ENCODE assay signal across 1 cellular context in the genomic region with DNA sequence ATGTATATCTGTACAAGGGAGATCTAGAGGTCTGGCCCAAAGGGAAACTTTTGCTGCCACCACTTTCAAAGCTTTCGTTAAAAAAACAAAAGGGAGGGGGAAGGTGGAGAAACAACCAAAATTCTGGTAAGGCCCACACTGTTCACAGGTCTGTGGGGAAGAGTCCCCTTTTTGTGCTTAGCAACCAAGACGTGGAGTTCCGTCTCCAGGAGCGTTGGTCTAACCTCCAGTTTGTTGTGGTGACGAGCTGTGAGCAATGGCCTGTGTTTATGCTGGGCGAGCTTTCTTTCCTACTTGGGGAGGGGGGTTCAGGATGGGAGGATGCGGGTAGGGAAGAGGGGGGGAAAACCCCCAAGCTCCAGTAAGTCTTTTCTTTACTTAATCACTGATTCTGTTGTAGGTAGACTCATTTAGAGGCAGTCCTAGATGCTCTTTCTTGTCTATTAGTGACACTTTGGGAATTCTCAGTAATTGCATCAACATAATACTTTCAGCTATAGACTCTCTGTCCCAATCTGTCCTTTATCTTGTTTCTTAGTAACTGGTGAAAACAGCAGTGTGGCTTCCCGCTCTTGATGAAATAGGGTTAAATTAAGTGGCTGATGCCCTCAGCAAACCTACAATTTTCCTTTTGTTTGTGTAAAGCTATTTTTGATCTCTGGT.
TF ChIP-seq lines count a peak whose summit lies in the region.

No MANE protein-coding gene starts in this region.

TF ChIP-seq in HEK293, 187 proteins besides CTCF, POLR2A, EP300 and RAD21 (continued from another document):
- TF ChIP-seq ZNF398 (tag by site-specific recombination; IDR thresholded peaks at IDR 0.05) (peak; percentile 89), ZNF292 (tag by site-specific recombination; IDR thresholded peaks at IDR 0.05; ENCODE audit: borderline replicate concordance, low read depth) (no peak), ZNF596 (tag by site-specific recombination; IDR thresholded peaks at IDR 0.05) (no peak), ZFP69B (tag by site-specific recombination; IDR thresholded peaks at IDR 0.05) (0 out of 2 replicates have a peak, but pooled peaks have one; percentile 48), ZNF366 (tag by site-specific recombination; conservative IDR thresholded peaks at IDR 0.05) (0 out of 2 replicates have a peak, but pooled peaks have one; percentile 33), SP7 (tag by site-specific recombination; IDR thresholded peaks at IDR 0.05) (peak; percentile 86), AEBP2 (tag by site-specific recombination; IDR thresholded peaks at IDR 0.05; ENCODE audit: borderline replicate concordance) (no peak), ZNF214 (tag by site-specific recombination; IDR thresholded peaks at IDR 0.05; ENCODE audit: borderline replicate concordance) (no peak)
- TF ChIP-seq, protein P1, sequence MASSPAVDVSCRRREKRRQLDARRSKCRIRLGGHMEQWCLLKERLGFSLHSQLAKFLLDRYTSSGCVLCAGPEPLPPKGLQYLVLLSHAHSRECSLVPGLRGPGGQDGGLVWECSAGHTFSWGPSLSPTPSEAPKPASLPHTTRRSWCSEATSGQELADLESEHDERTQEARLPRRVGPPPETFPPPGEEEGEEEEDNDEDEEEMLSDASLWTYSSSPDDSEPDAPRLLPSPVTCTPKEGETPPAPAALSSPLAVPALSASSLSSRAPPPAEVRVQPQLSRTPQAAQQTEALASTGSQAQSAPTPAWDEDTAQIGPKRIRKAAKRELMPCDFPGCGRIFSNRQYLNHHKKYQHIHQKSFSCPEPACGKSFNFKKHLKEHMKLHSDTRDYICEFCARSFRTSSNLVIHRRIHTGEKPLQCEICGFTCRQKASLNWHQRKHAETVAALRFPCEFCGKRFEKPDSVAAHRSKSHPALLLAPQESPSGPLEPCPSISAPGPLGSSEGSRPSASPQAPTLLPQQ (tag by site-specific recombination; IDR thresholded peaks at IDR 0.05), result peak; percentile 66; the same call in 1 of the 2 replicates
- TF ChIP-seq, protein P2, sequence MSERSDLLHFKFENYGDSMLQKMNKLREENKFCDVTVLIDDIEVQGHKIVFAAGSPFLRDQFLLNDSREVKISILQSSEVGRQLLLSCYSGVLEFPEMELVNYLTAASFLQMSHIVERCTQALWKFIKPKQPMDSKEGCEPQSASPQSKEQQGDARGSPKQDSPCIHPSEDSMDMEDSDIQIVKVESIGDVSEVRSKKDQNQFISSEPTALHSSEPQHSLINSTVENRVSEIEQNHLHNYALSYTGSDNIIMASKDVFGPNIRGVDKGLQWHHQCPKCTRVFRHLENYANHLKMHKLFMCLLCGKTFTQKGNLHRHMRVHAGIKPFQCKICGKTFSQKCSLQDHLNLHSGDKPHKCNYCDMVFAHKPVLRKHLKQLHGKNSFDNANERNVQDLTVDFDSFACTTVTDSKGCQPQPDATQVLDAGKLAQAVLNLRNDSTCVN (tag by site-specific recombination; optimal IDR thresholded peaks at IDR 0.05), result no peak
